ENCODE assay signal across 8 cellular contexts in the genomic region with DNA sequence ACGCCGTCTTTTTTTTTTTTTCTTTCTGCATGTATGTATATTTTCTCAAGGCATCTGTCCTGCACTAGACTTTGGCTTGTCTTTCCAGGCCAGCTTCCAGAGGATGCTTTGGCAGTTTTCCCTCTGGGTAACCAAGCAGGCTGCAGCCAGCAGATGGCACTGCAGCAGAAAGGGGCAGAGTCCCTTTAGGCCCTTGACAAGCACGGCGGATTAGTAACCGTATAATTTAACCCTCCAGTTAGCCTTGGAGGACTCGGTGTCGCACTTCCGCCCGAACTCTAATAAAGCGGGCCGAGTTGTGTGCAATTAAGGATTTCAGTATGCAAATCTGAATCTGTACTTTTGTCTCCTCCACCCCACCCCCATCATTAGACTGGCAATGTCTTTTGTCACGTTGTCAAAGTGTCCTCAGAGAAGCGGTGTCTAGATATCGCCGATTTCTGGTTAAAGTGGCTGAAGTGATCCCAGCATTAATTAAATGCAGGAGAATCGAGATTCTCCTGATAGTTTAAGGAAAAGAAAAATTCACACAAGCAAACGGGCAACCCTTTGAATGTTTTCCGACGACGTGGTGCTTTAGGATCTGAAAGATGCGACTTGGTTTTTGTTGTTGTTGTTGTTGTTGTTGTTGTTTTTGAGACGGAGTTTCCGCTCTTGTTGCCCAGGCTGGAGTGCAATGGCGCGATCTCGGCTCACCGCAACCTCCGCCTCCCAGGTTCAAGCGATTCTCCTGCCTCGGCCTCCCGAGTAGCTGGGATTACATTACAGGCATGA. TPM values are rescaled to one million over a fixed set of nuclear protein-coding genes. Genes with fewer than 3 reads are reported as not detected.
DNase-seq lines count a peak whose midpoint lies in the region; ATAC-seq and TF ChIP-seq lines count a peak whose summit lies in the region.

No MANE protein-coding gene starts in this region.

- peaks cover 10% of the 10 kb centered on the region for H3K36me3 Mint-ChIP-seq in natural killer cell treated with Interleukin-12 subunit alpha and Interleukin-12 subunit beta and Interleukin-15 and Interleukin-18, amount 100 ng/mL, for 72 hours

- peak overlapping the region; percentile 92 for H3K4me3 Mint-ChIP-seq in natural killer cell treated with Interleukin-12 subunit alpha and Interleukin-12 subunit beta and Interleukin-15 and Interleukin-18, amount 100 ng/mL, for 72 hours

- ATAC-seq in natural killer cell treated with Interleukin-12 subunit alpha and Interleukin-12 subunit beta and Interleukin-15 and Interleukin-18, amount 100 ng/mL, for 72 hours, result no peak
- no peak for ATAC-seq in GM21390 (IDR thresholded peaks at IDR 0.05; ENCODE audit: unreplicated experiment)

- TF ChIP-seq CTCF in fibroblast of pulmonary artery (IDR thresholded peaks at IDR 0.05; ENCODE audit: low read length, missing control alignments), result peak; percentile 68

- peak overlapping the region; percentile 92 for H3K4me3 ChIP-seq in fibroblast of pulmonary artery (replicated peaks; ENCODE audit: low read depth, low read length)

- no peaks in the 10 kb centered on the region for H3K9me3 Mint-ChIP-seq in natural killer cell treated with Interleukin-12 subunit alpha and Interleukin-12 subunit beta and Interleukin-15 and Interleukin-18, amount 100 ng/mL, for 72 hours

- no peaks in the 10 kb centered on the region for H3K27me3 Mint-ChIP-seq in natural killer cell treated with Interleukin-12 subunit alpha and Interleukin-12 subunit beta and Interleukin-15 and Interleukin-18, amount 100 ng/mL, for 72 hours

- DNase-seq in A172 (ENCODE audit: low spot score) (peak; percentile 65), GM03348 (ENCODE audit: low spot score) (peak; percentile 53), NCI-H2196 (lab: John Stamatoyannopoulos, UW; ENCODE audit: unreplicated experiment) (peak; percentile 78), fibroblast of pulmonary artery (ENCODE audit: low read depth) (peak; percentile 77), mesenteric fat pad (ENCODE audit: low spot score) (no peak)
- peak; percentile 73 to 78 for DNase-seq in activated T-cell treated with anti-CD3 and anti-CD28 coated beads, Interleukin-2, amount 50 U/mL, for 48 hours
- DNase-seq in natural killer cell treated with Interleukin-12 subunit alpha and Interleukin-12 subunit beta and Interleukin-15 and Interleukin-18, amount 100 ng/mL, for 72 hours (ENCODE audit: low spot score), result no peak

- H3K27ac Mint-ChIP-seq in natural killer cell treated with Interleukin-12 subunit alpha and Interleukin-12 subunit beta and Interleukin-15 and Interleukin-18, amount 100 ng/mL, for 72 hours, result peak overlapping the region; percentile 81 to 98

- peaks cover 25 to 34% of the 10 kb centered on the region in 2 donors for H3K4me1 Mint-ChIP-seq in natural killer cell treated with Interleukin-12 subunit alpha and Interleukin-12 subunit beta and Interleukin-15 and Interleukin-18, amount 100 ng/mL, for 72 hours (ENCODE audit: low read depth in 2 of 2)

RNA-seq across cellular contexts. Expression of a gene that starts 1.1 kb away (rescaled TPM):
- total RNA-seq in A172 (2014; rRNA removed; shearing (Covaris generic)), result 16.0 and 17.2 TPM in 2 replicates
- total RNA-seq in natural killer cell treated with Interleukin-12 subunit alpha and Interleukin-12 subunit beta and Interleukin-15 and Interleukin-18, amount 100 ng/mL, for 72 hours, result 10 to 100 TPM; 40.8 to 53.8 TPM
- total RNA-seq in mesenteric fat pad, result 41.0 TPM

RNA-seq across cellular contexts. Expression of a gene that starts 13.6 kb away (rescaled TPM):
- total RNA-seq in A172 (2014; rRNA removed; shearing (Covaris generic)), result 66.7 and 78.1 TPM in 2 replicates
- 10 to 100 TPM; 28.1 to 42.3 TPM for total RNA-seq in natural killer cell treated with Interleukin-12 subunit alpha and Interleukin-12 subunit beta and Interleukin-15 and Interleukin-18, amount 100 ng/mL, for 72 hours
- 71.2 TPM for total RNA-seq in mesenteric fat pad

RNA-seq across cellular contexts. Expression of a gene that starts 24.5 kb away (rescaled TPM):
- total RNA-seq in A172 (2014; rRNA removed; shearing (Covaris generic)), result 1.7 and 3.2 TPM in 2 replicates
- 1 to 10 TPM; 1.4 to 4.0 TPM for total RNA-seq in natural killer cell treated with Interleukin-12 subunit alpha and Interleukin-12 subunit beta and Interleukin-15 and Interleukin-18, amount 100 ng/mL, for 72 hours
- total RNA-seq in mesenteric fat pad, result 0.26 TPM

RNA-seq across cellular contexts. Expression of a gene that starts 47.5 kb away (rescaled TPM):
- total RNA-seq in A172 (2014; rRNA removed; shearing (Covaris generic)), result 19.5 and 29.4 TPM in 2 replicates
- total RNA-seq in natural killer cell treated with Interleukin-12 subunit alpha and Interleukin-12 subunit beta and Interleukin-15 and Interleukin-18, amount 100 ng/mL, for 72 hours, result 10 to 100 TPM; 15.1 to 16.1 TPM
- 14.6 TPM for total RNA-seq in mesenteric fat pad

Comparison
In these comparisons a context has a peak if more than half of its experiments do, and no peak if none do; other contexts are left out.
1. DNase-seq: peak in A172 (single experiment), GM03348 (single experiment), NCI-H2196 (single experiment), activated T-cell treated with anti-CD3 and anti-CD28 coated beads, Interleukin-2, amount 50 U/mL, for 48 hours (2 of 2) and fibroblast of pulmonary artery (single experiment); none in natural killer cell treated with Interleukin-12 subunit alpha and Interleukin-12 subunit beta and Interleukin-15 and Interleukin-18, amount 100 ng/mL, for 72 hours (single experiment) and mesenteric fat pad (single experiment).